Comparison of ENCODE assay signal across 19 cellular contexts in the genomic region with DNA sequence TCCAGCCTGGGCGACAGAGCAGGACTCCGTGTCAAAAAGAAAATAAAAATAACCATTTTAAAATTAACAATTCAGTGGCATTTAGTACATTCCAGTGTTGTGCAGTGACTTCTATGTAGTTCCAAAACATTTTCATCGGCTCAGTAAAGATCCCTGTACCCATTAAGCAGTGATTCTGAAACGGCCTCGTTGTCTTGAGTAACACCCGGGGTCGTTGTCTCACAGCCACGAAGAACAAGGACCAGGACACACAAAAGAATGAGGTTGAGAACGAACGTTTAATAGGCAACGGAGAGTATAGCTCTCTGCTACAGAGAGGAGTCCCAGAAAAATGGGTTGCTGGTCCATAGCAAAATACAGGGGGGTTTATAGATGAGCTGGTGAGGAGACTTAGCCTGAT. TPM values are rescaled to one million over a fixed set of nuclear protein-coding genes. Genes with fewer than 3 reads are reported as not detected.
"Had no signal": no experiment of that assay in that cellular context is flagged by ENCODE, and none has a peak within 500 bp of the region (broad histone marks: within the 10 kb centered on the region; RNA-seq: fewer than 3 reads in every experiment).

No MANE protein-coding gene starts in this region.

- H3K27ac Mint-ChIP-seq: nephron progenitor cell; stimulated activated effector memory CD8-positive, alpha-beta T cell treated with anti-CD3 and anti-CD28 coated beads, Interleukin-12 subunit alpha, Interleukin-12 subunit beta, amount 100 ng/mL, for 72 hours; type B pancreatic cell had no signal

- H3K4me1 ChIP-seq: colonic mucosa had no signal

- H3K27me3 ChIP-seq: colonic mucosa, heart right ventricle, neutrophil, suprapubic skin, thyroid gland had no signal

- DNase-seq: colonic mucosa; dermis blood vessel endothelial cell; heart right ventricle; hypothalamus; kidney glomerular epithelial cell; naive thymus-derived CD4-positive, alpha-beta T cell; nephron progenitor cell; right cardiac atrium; stimulated activated CD4-positive, alpha-beta T cell treated with anti-CD3 and anti-CD28 coated beads, Interleukin-4, amount 100 ng/mL, for 1 hour; stimulated activated CD8-positive, alpha-beta memory T cell treated with anti-CD3 and anti-CD28 coated beads, Interleukin-4, amount 100 ng/mL, for 48 hours; stimulated activated naive CD8-positive, alpha-beta T cell treated with anti-CD3 and anti-CD28 coated beads, Interleukin-15, Interleukin-2, amounts not matched to agents 100 U/mL and 50 U/mL, for 24 hours; thyroid gland had no signal

- H3K4me2 ChIP-seq: smooth muscle cell had no signal

- H3K4me3 ChIP-seq: colonic mucosa, heart right ventricle, smooth muscle cell, suprapubic skin, thyroid gland had no signal

- ATAC-seq: esophagus mucosa; heart right ventricle; naive thymus-derived CD4-positive, alpha-beta T cell; right cardiac atrium; stimulated activated effector memory CD8-positive, alpha-beta T cell treated with anti-CD3 and anti-CD28 coated beads, Interleukin-12 subunit alpha, Interleukin-12 subunit beta, amount 100 ng/mL, for 72 hours; stimulated activated naive CD8-positive, alpha-beta T cell treated with anti-CD3 and anti-CD28 coated beads, Interleukin-15, Interleukin-2, amounts not matched to agents 100 U/mL and 50 U/mL, for 24 hours had no signal

- H3K27ac ChIP-seq: colonic mucosa, heart right ventricle, neutrophil, suprapubic skin, thyroid gland had no signal

- H3K4me3 Mint-ChIP-seq: nephron progenitor cell; stimulated activated effector memory CD8-positive, alpha-beta T cell treated with anti-CD3 and anti-CD28 coated beads, Interleukin-12 subunit alpha, Interleukin-12 subunit beta, amount 100 ng/mL, for 72 hours; type B pancreatic cell had no signal

- H3K27me3 Mint-ChIP-seq: naive thymus-derived CD4-positive, alpha-beta T cell; type B pancreatic cell had no signal

- H3K9me3 ChIP-seq: colonic mucosa, neutrophil, suprapubic skin, thyroid gland had no signal

- H3K36me3 ChIP-seq: colonic mucosa had no signal

RNA-seq across cellular contexts. Expression of a gene that starts 9.8 kb away (rescaled TPM):
- total RNA-seq: dermis blood vessel endothelial cell, esophagus mucosa, glomerular endothelial cell had no signal
